ENCODE assay signal across 34 cellular contexts in the genomic region with DNA sequence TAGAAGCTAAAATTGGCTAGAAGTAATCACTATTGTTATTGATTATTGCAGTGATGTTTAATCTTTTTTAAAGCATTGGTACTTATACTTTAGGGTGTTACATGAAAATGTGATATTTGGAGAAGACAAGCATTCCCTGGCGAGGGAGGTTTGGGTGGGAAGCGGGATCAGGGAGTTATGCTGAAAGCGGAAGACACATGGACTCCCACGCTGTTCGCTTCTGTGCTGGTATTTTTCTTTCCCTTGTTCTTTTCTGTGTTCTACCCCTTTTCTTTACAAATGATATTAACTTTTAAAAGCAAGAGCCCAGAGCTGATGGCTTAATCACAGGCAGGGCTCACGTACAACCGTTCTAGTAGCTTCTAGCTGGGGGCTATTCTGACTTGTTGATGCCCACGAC.
"Had no signal": no experiment of that assay in that cellular context is flagged by ENCODE, and none has a peak within 500 bp of the region (broad histone marks: within the 10 kb centered on the region; RNA-seq: fewer than 3 reads in every experiment).

No MANE protein-coding gene starts in this region.

- H3K27me3 ChIP-seq: adrenal gland, body of pancreas, breast epithelium had no signal

- DNase-seq: activated B cell treated with CpG ODN at 0.5 μM for 24 hours; activated CD4-positive, alpha-beta memory T cell treated with anti-CD3 and anti-CD28 coated beads for 36 hours; activated CD4-positive, alpha-beta T cell treated with anti-CD3 and anti-CD28 coated beads for 4 hours; activated CD4-positive, alpha-beta T cell treated with anti-CD3 and anti-CD28 coated beads, Interleukin-2, amount 10 ng/mL, durations not matched to agents 24 days and 14 days; activated CD4-positive, alpha-beta T cell treated with anti-CD3 and anti-CD28 coated beads, Interleukin-2, amount 50 U/mL, for 1 hour; activated CD4-positive, alpha-beta T cell treated with anti-CD3 and anti-CD28 coated beads, Interleukin-2, amount 50 U/mL, for 4 hours; activated CD4-positive, CD25-positive, alpha-beta regulatory T cell treated with anti-CD3 and anti-CD28 coated beads, Interleukin-2, amount 50 U/mL, for 72 hours; activated CD8-positive, alpha-beta memory T cell treated with anti-CD3 and anti-CD28 coated beads, Interleukin-2, amount 50 U/mL, for 4 hours; activated CD8-positive, alpha-beta T cell treated with anti-CD3 and anti-CD28 coated beads for 36 hours; activated effector memory CD4-positive, alpha-beta T cell treated with Interleukin-2 at 50 U/mL for 16 hours; activated gamma-delta T cell; activated naive CD4-positive, alpha-beta T cell treated with anti-CD3 and anti-CD28 coated beads, Interleukin-2, amount 10 ng/mL, durations not matched to agents 7 days and 5 days; activated naive CD4-positive, alpha-beta T cell treated with Interleukin-2 at 50 U/mL for 16 hours; activated naive CD8-positive, alpha-beta T cell treated with anti-CD3 and anti-CD28 coated beads for 36 hours; activated T-cell treated with anti-CD3 and anti-CD28 coated beads for 4 hours; activated T-cell treated with anti-CD3 and anti-CD28 coated beads, Interleukin-2, amount 50 U/mL, for 1 hour; activated T-cell treated with anti-CD3 and anti-CD28 coated beads, Interleukin-2, amount 50 U/mL, for 4 hours; adrenal gland; amniotic stem cell; aorta; body of pancreas; brain microvascular endothelial cell; cerebellar nuclear complex; SW 1271; T-helper 1 cell; T-helper 2 cell; T-helper 9 cell had no signal

- ATAC-seq: activated CD8-positive, alpha-beta T cell treated with anti-CD3 and anti-CD28 coated beads for 36 hours; activated T-cell treated with anti-CD3 and anti-CD28 coated beads, Interleukin-2, amount 50 U/mL, for 4 hours; body of pancreas had no signal

- H3K4me1 ChIP-seq: adrenal gland, body of pancreas, breast epithelium had no signal

- H3K9me3 Mint-ChIP-seq: activated B cell treated with CpG ODN at 0.5 μM for 24 hours; activated CD4-positive, alpha-beta memory T cell treated with anti-CD3 and anti-CD28 coated beads for 36 hours; activated CD4-positive, alpha-beta T cell treated with anti-CD3 and anti-CD28 coated beads, Interleukin-2, amount 10 ng/mL, durations not matched to agents 24 days and 14 days; activated CD8-positive, alpha-beta T cell treated with anti-CD3 and anti-CD28 coated beads for 36 hours; activated naive CD4-positive, alpha-beta T cell treated with anti-CD3 and anti-CD28 coated beads, Interleukin-2, amount 10 ng/mL, durations not matched to agents 7 days and 5 days; activated naive CD4-positive, alpha-beta T cell treated with anti-CD3 and anti-CD28 coated beads, Interleukin-2, amount 50 U/mL, for 24 hours; activated naive CD8-positive, alpha-beta T cell treated with anti-CD3 and anti-CD28 coated beads for 36 hours; activated T-cell treated with anti-CD3 and anti-CD28 coated beads, Interleukin-2, amount 50 U/mL, for 4 hours; activated T-helper 2 cell treated with anti-CD3 and anti-CD28 coated beads, Interferon-gamma antibody, Interleukin-2, Interleukin-4, amounts not matched to agents 10 μg/mL and 5 μg/mL and 100 μg/mL, durations not matched to agents 14 hours and 24 hours and 36 hours; central memory CD8-positive, alpha-beta T cell; T-helper 1 cell treated with Interleukin-12 subunit alpha and Interleukin-12 subunit beta and Interleukin-4 antibody, amounts not matched to agents 30 μg/mL and 1 μg/mL, for 36 hours; T-helper 2 cell treated with Interferon-gamma antibody and Interleukin-4, amounts not matched to agents 5 μg/mL and 100 μg/mL, for 36 hours had no signal

- H3K36me3 Mint-ChIP-seq: activated CD4-positive, alpha-beta memory T cell treated with anti-CD3 and anti-CD28 coated beads for 36 hours; activated naive CD4-positive, alpha-beta T cell treated with anti-CD3 and anti-CD28 coated beads, Interleukin-2, amount 10 ng/mL, durations not matched to agents 7 days and 5 days; activated naive CD4-positive, alpha-beta T cell treated with anti-CD3 and anti-CD28 coated beads, Interleukin-2, amount 50 U/mL, for 24 hours; activated naive CD8-positive, alpha-beta T cell treated with anti-CD3 and anti-CD28 coated beads for 36 hours had no signal

- H3K4me3 ChIP-seq: adrenal gland, body of pancreas, breast epithelium had no signal

- H3K27ac ChIP-seq: adrenal gland, body of pancreas, brain microvascular endothelial cell, breast epithelium, VCaP had no signal

- H3K9me3 ChIP-seq: adrenal gland, body of pancreas, breast epithelium had no signal

- H3K36me3 ChIP-seq: brain microvascular endothelial cell had no signal

- H3K27ac Mint-ChIP-seq: activated B cell treated with CpG ODN at 0.5 μM for 24 hours; activated CD4-positive, alpha-beta memory T cell treated with anti-CD3 and anti-CD28 coated beads for 36 hours; activated CD4-positive, alpha-beta T cell treated with anti-CD3 and anti-CD28 coated beads, Interleukin-2, amount 10 ng/mL, durations not matched to agents 24 days and 14 days; activated CD8-positive, alpha-beta T cell treated with anti-CD3 and anti-CD28 coated beads for 36 hours; activated naive CD4-positive, alpha-beta T cell treated with anti-CD3 and anti-CD28 coated beads, Interleukin-2, amount 10 ng/mL, durations not matched to agents 7 days and 5 days; activated naive CD4-positive, alpha-beta T cell treated with anti-CD3 and anti-CD28 coated beads, Interleukin-2, amount 50 U/mL, for 24 hours; activated naive CD8-positive, alpha-beta T cell treated with anti-CD3 and anti-CD28 coated beads for 36 hours; activated T-helper 2 cell treated with anti-CD3 and anti-CD28 coated beads, Interferon-gamma antibody, Interleukin-2, Interleukin-4, amounts not matched to agents 10 μg/mL and 5 μg/mL and 100 μg/mL, durations not matched to agents 14 hours and 24 hours and 36 hours; T-helper 1 cell treated with Interleukin-12 subunit alpha and Interleukin-12 subunit beta and Interleukin-4 antibody, amounts not matched to agents 30 μg/mL and 1 μg/mL, for 36 hours; T-helper 2 cell treated with Interferon-gamma antibody and Interleukin-4, amounts not matched to agents 5 μg/mL and 100 μg/mL, for 36 hours had no signal
